Comparison of ENCODE assay signal across 2 cellular contexts in the genomic region with DNA sequence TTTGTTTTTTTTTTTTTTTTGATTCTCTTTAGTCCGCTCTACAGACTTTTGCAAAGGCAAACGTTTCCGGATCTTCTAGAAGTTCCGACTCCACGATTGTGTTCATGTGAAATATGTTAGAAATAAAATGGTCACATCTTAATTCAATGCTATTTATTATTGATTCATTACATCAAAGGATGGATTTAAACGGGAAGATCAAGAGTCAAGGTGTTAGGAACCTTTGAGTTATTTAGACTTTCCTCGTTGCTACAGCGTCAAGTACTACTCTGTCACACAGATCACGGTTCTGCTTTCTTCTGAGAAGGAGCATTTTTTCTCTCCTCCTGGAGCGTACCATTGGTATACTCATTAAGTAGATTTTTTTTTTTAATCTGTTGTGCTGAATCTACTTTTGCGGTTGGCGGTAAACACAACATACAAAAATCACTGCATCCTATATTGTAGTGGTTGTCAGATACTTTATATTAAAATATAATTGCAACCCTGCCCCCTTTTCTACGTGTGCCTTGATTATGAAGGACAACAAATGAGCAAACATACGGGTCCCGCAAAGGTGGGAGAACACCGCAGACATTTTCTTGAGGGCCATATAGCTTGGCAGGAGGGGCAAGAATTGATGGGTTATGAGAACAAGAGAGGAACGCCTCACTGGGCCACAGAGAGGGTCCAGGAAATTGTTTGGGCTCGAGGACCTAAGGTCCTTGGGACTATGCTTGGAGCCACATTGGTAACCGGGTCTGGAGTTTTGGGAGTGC.
TF ChIP-seq lines count a peak whose summit lies in the region.

No MANE protein-coding gene starts in this region.

TF ChIP-seq in GM12878, 131 proteins besides CTCF, POLR2A, EP300 and RAD21:
- 0 out of 2 replicates have a peak, but pooled peaks have one; percentile 13 for TF ChIP-seq NBN (IDR thresholded peaks at IDR 0.05)
- TF ChIP-seq NR2C2 (IDR thresholded peaks at IDR 0.05; ENCODE audit: borderline replicate concordance, control insufficient read depth, insufficient read length, low read depth), result no peak
- TF ChIP-seq POU2F2 (IDR thresholded peaks at IDR 0.05; ENCODE audit: borderline replicate concordance, low read depth, low read length), result no peak
- TF ChIP-seq IKZF1 (conservative IDR thresholded peaks at IDR 0.05), result no peak
- 0 out of 2 replicates have a peak, but pooled peaks have one; percentile 42 for TF ChIP-seq ZBTB33 (IDR thresholded peaks at IDR 0.05)

TF ChIP-seq in neural cell, 6 proteins besides CTCF, POLR2A, EP300 and RAD21:
- TF ChIP-seq EZH2 (IDR thresholded peaks at IDR 0.05; ENCODE audit: borderline replicate concordance, insufficient read depth, low read length, poor library complexity, severe bottlenecking), result no peak
- no peak for TF ChIP-seq SMC3 (conservative IDR thresholded peaks at IDR 0.05; ENCODE audit: poor library complexity)
- no peak for TF ChIP-seq REST (IDR thresholded peaks at IDR 0.05; ENCODE audit: borderline replicate concordance)
- TF ChIP-seq MXI1 (conservative IDR thresholded peaks at IDR 0.05; ENCODE audit: poor library complexity, severe bottlenecking), result no peak
- no peak for TF ChIP-seq POLR2AphosphoS5 (IDR thresholded peaks at IDR 0.05)
- no peak for TF ChIP-seq TAF1 (IDR thresholded peaks at IDR 0.05; ENCODE audit: low read depth)
